2 cellular contexts compared by ENCODE assay signal in genomic region chr6:26187981-26188635, GRCh38.
A peak's percentile ranks its signal among the peaks of the same experiment; 100 is the strongest.
TF ChIP-seq lines count a peak whose summit lies in the region.

No MANE protein-coding gene starts in this region.

TF ChIP-seq in GM12878, 131 proteins besides CTCF, POLR2A, EP300 and RAD21 (continued from another document and continues in another):
- TF ChIP-seq IRF5 (IDR thresholded peaks at IDR 0.05; ENCODE audit: borderline replicate concordance) (no peak), TAF1 (IDR thresholded peaks at IDR 0.05; ENCODE audit: borderline replicate concordance, low read depth, low read length) (no peak), CEBPB (IDR thresholded peaks at IDR 0.05; ENCODE audit: borderline replicate concordance in 1 of 2, low read depth in 2 of 2, low read length in 2 of 2) (peak in 1 of 2 experiments; percentile 4; a peak in 1 of 4 replicates), CBX5 (IDR thresholded peaks at IDR 0.05; ENCODE audit: low read depth) (no peak), NFIC (IDR thresholded peaks at IDR 0.05; ENCODE audit: low read depth, low read length) (no peak), CHD1 (IDR thresholded peaks at IDR 0.05; ENCODE audit: low read depth, low read length) (0 out of 2 replicates have a peak, but pooled peaks have one; percentile 87), ZNF24 (IDR thresholded peaks at IDR 0.05) (no peak), PRDM15 (CRISPR knock-in tag; IDR thresholded peaks at IDR 0.05) (0 out of 2 replicates have a peak, but pooled peaks have one; percentile 18), EZH2 (IDR thresholded peaks at IDR 0.05; ENCODE audit: borderline replicate concordance, control insufficient read depth, low read depth, low read length) (no peak), YY1 (IDR thresholded peaks at IDR 0.05; ENCODE audit: low read depth, low read length) (0 out of 2 replicates have a peak, but pooled peaks have one; percentile 5), RCOR1 (conservative IDR thresholded peaks at IDR 0.05; ENCODE audit: low read depth, low read length) (peak; percentile 73; the same call in 1 of the 2 replicates), ZSCAN29 (IDR thresholded peaks at IDR 0.05) (no peak; the same call in 1 of the 2 replicates), LARP7 (IDR thresholded peaks at IDR 0.05) (peak; percentile 23; the same call in 1 of the 2 replicates), RELA (IDR thresholded peaks at IDR 0.05; ENCODE audit: borderline replicate concordance, partially characterized antibody) (no peak), E2F4 (IDR thresholded peaks at IDR 0.05; ENCODE audit: low read depth, low read length) (0 out of 2 replicates have a peak, but pooled peaks have one; percentile 24), BMI1 (IDR thresholded peaks at IDR 0.05; ENCODE audit: borderline replicate concordance) (peak; percentile 43; the same call in 1 of the 2 replicates), NR2F1 (conservative IDR thresholded peaks at IDR 0.05) (no peak), EED (IDR thresholded peaks at IDR 0.05; ENCODE audit: low read depth) (no peak), HSF1 (IDR thresholded peaks at IDR 0.05; ENCODE audit: low read depth, low read length) (no peak), RELB (IDR thresholded peaks at IDR 0.05; ENCODE audit: low read depth) (0 out of 2 replicates have a peak, but pooled peaks have one; percentile 9), HDGF (IDR thresholded peaks at IDR 0.05) (no peak)

TF ChIP-seq in HepG2, 621 proteins besides CTCF, POLR2A, EP300 and RAD21 (continued from another document and continues in another):
- no peak for TF ChIP-seq GLI4 (CRISPR knock-in tag; IDR thresholded peaks at IDR 0.05; ENCODE audit: borderline replicate concordance)
- TF ChIP-seq HOXA7 (CRISPR knock-in tag; IDR thresholded peaks at IDR 0.05), result no peak
- TF ChIP-seq ZNF572 (CRISPR knock-in tag; IDR thresholded peaks at IDR 0.05), result no peak
- TF ChIP-seq THAP7 (CRISPR knock-in tag; IDR thresholded peaks at IDR 0.05), result no peak
- no peak; the same call in 1 of the 2 replicates for TF ChIP-seq TEF (CRISPR knock-in tag; IDR thresholded peaks at IDR 0.05)
- TF ChIP-seq ZBTB21 (CRISPR knock-in tag; IDR thresholded peaks at IDR 0.05), result no peak
- no peak for TF ChIP-seq ZNF431 (CRISPR knock-in tag; IDR thresholded peaks at IDR 0.05; ENCODE audit: borderline replicate concordance, low read depth)
- TF ChIP-seq NKX3-1 (CRISPR knock-in tag; IDR thresholded peaks at IDR 0.05), result no peak
- no peak for TF ChIP-seq TAF15 (IDR thresholded peaks at IDR 0.05; ENCODE audit: low read depth, low read length, poor library complexity, severe bottlenecking)
- TF ChIP-seq THAP9 (CRISPR knock-in tag; IDR thresholded peaks at IDR 0.05; ENCODE audit: borderline replicate concordance), result no peak
- 0 out of 2 replicates have a peak, but pooled peaks have one; percentile 11 for TF ChIP-seq ZHX1 (CRISPR knock-in tag; IDR thresholded peaks at IDR 0.05; ENCODE audit: low read depth)
- TF ChIP-seq ZMYM3 (CRISPR knock-in tag; IDR thresholded peaks at IDR 0.05), result peak; percentile 32; the same call in 1 of the 2 replicates
- TF ChIP-seq GTF2F1 (IDR thresholded peaks at IDR 0.05; ENCODE audit: low read length), result no peak
- TF ChIP-seq MYC (CRISPR knock-in tag; IDR thresholded peaks at IDR 0.05; ENCODE audit: borderline replicate concordance), result no peak
- no peak for TF ChIP-seq CERS6 (CRISPR knock-in tag; IDR thresholded peaks at IDR 0.05)
- TF ChIP-seq ATF6 (CRISPR knock-in tag; conservative IDR thresholded peaks at IDR 0.05), result no peak
- TF ChIP-seq ATAD3A (CRISPR knock-in tag; IDR thresholded peaks at IDR 0.05), result no peak
- no peak for TF ChIP-seq ZNF766 (CRISPR knock-in tag; IDR thresholded peaks at IDR 0.05; ENCODE audit: borderline replicate concordance)
- TF ChIP-seq ZNF704 (CRISPR knock-in tag; IDR thresholded peaks at IDR 0.05; ENCODE audit: borderline replicate concordance), result 0 out of 2 replicates have a peak, but pooled peaks have one; percentile 42
- no peak for TF ChIP-seq ZFP91 (CRISPR knock-in tag; IDR thresholded peaks at IDR 0.05; ENCODE audit: borderline replicate concordance)
- no peak for TF ChIP-seq RARA (CRISPR knock-in tag; IDR thresholded peaks at IDR 0.05)
- peak; percentile 16; the same call in 1 of the 2 replicates for TF ChIP-seq ZBTB2 (CRISPR knock-in tag; IDR thresholded peaks at IDR 0.05; ENCODE audit: low read depth)
- peak; percentile 36; the same call in 1 of the 2 replicates for TF ChIP-seq ZNF644 (CRISPR knock-in tag; IDR thresholded peaks at IDR 0.05; ENCODE audit: low read depth)
- no peak for TF ChIP-seq IRX3 (CRISPR knock-in tag; IDR thresholded peaks at IDR 0.05; ENCODE audit: borderline replicate concordance, low read depth)
- peak; percentile 61; the same call in 1 of the 2 replicates for TF ChIP-seq MTERF4 (CRISPR knock-in tag; IDR thresholded peaks at IDR 0.05)
